8 cellular contexts compared by ENCODE assay signal in genomic region chr10:42866115-42866995, GRCh38.
DNase-seq lines count a peak whose midpoint lies in the region; ATAC-seq and TF ChIP-seq lines count a peak whose summit lies in the region.

No MANE protein-coding gene starts in this region.

- H3K36me3 ChIP-seq in Peyer's patch: no peaks in the 10 kb centered on the region
- no peaks in the 10 kb centered on the region for H3K36me3 ChIP-seq in adrenal gland (replicated peaks in 1 of 2)
- no peaks in the 10 kb centered on the region for H3K36me3 ChIP-seq in heart left ventricle

- 0 to 4% (median 2%) methylated on average over 5 to 87 of the region's 87 CpGs for WGBS in adrenal gland, 4 donors
- WGBS in heart left ventricle, 4 donors: 1 to 3% (median 2%) methylated on average over 30 to 87 of the region's 87 CpGs

- peak overlapping the region in 1 of 4 donors; percentile 27 for H3K4me3 ChIP-seq in Peyer's patch
- no peak overlapping the region for H3K4me3 ChIP-seq in adrenal gland
- peak overlapping the region in 10 of 12 donors; percentile 5 to 45 (median 29) for H3K4me3 ChIP-seq in heart left ventricle

- peak; percentile 5 for DNase-seq in NCI-H510A treated with DMSO at 0.1 percent for 48 hours (lab: John Stamatoyannopoulos, UW)
- no peak for DNase-seq in NCI-H510A (lab: John Stamatoyannopoulos, UW)
- peak; percentile 23 to 78 (median 60) for DNase-seq in Peyer's patch
- peak; percentile 80 to 92 (median 85) for DNase-seq in adrenal gland
- DNase-seq in heart left ventricle: peak; percentile 75 to 93 (median 84)
- peak; percentile 53 for DNase-seq in pons (ENCODE audit: low spot score)

- peak; percentile 74 for ATAC-seq in HG03342 (IDR thresholded peaks at IDR 0.05; ENCODE audit: unreplicated experiment)
- ATAC-seq in heart left ventricle: peak; percentile 96 to 100 (median 100)
- no peak for ATAC-seq in GM21717 (IDR thresholded peaks at IDR 0.05; ENCODE audit: unreplicated experiment)

- intact Hi-C loops in adrenal gland (cut with DNase I): loop anchor here (2.0 to 5.0 kb wide), 2 partner anchors 238 to 241 kb away; no protein-coding TSS in a partner anchor
- intact Hi-C loops in heart left ventricle (cut with DNase I): loop anchor here in 8 of 10 donors (1.0 to 10.0 kb wide), 6 partner anchors 238 to 598 kb away; no protein-coding TSS in a partner anchor

- TF ChIP-seq POLR2A in Peyer's patch (IDR thresholded peaks at IDR 0.05): no peak
- no peak for TF ChIP-seq POLR2A in adrenal gland (IDR thresholded peaks at IDR 0.05)
- no peak for TF ChIP-seq POLR2A in heart left ventricle (IDR thresholded peaks at IDR 0.05)

- peaks cover 0 to 7% of the 10 kb centered on the region in 2 donors for H3K27me3 ChIP-seq in Peyer's patch
- peaks cover 11% of the 10 kb centered on the region for H3K27me3 ChIP-seq in adrenal gland
- H3K27me3 ChIP-seq in heart left ventricle: peaks cover 5 to 49% (median 19%) of the 10 kb centered on the region in 9 donors

- H3K4me1 ChIP-seq in Peyer's patch (peaks cover 0 to 13% (median 3%) of the 10 kb centered on the region in 4 donors), adrenal gland (replicated peaks in 1 of 2) (peaks cover 0 to 16% of the 10 kb centered on the region in 2 donors), heart left ventricle (peaks cover 0 to 18% (median 11%) of the 10 kb centered on the region in 12 donors)

- TF ChIP-seq CTCF in Peyer's patch (IDR thresholded peaks at IDR 0.05) (peak in 4 of 6 experiments; percentile 51 to 72 (median 54)), adrenal gland (IDR thresholded peaks at IDR 0.05) (peak; percentile 56 to 80 (median 68)), heart left ventricle (IDR thresholded peaks at IDR 0.05) (peak; percentile 54 to 88 (median 80))

- H3K27ac ChIP-seq in Peyer's patch (no peak overlapping the region), adrenal gland (no peak overlapping the region), heart left ventricle (no peak overlapping the region)

- H3K9me3 ChIP-seq in Peyer's patch (no peaks in the 10 kb centered on the region), adrenal gland (replicated peaks in 1 of 3) (no peaks in the 10 kb centered on the region), heart left ventricle (no peaks in the 10 kb centered on the region)

Comparison
In these comparisons a context has a peak if more than half of its experiments do, and no peak if none do; other contexts are left out.
1. H3K4me3 ChIP-seq: peak in heart left ventricle (10 of 12); none in adrenal gland (0 of 4).
2. Peak in every context shown above with its lines, with median percentiles within 50 percentile points of each other: CTCF ChIP-seq.